Comparison of ENCODE assay signal across 11 cellular contexts in genomic region chr9:110192531-110193326, GRCh38. TPM values are rescaled to one million over a fixed set of nuclear protein-coding genes. Genes with fewer than 3 reads are reported as not detected.
A peak's percentile ranks its signal among the peaks of the same experiment; 100 is the strongest.
DNase-seq lines count a peak whose midpoint lies in the region; ATAC-seq and TF ChIP-seq lines count a peak whose summit lies in the region.
"Had no signal": no experiment of that assay in that cellular context is flagged by ENCODE, and none has a peak within 500 bp of the region (broad histone marks: within the 10 kb centered on the region; RNA-seq: fewer than 3 reads in every experiment).

No MANE protein-coding gene starts in this region.

- no peaks in the 10 kb centered on the region for H4K20me1 ChIP-seq in GM23248 (ENCODE audit: insufficient read depth)

- DNase-seq in GM23248 = peak; percentile 91
- DNase-seq in ascending aorta (ENCODE audit: low spot score in 2 of 2) = peak in 1 of 2 donors; percentile 66
- DNase-seq in left lung = no peak
- DNase-seq in ACHN = no peak
- DNase-seq in RKO (ENCODE audit: low spot score) = no peak
- DNase-seq in G401 (ENCODE audit: low spot score) = no peak
- DNase-seq: activated naive CD4-positive, alpha-beta T cell treated with anti-CD3 and anti-CD28 coated beads, Interleukin-2, amount 50 U/mL, for 16 hours; NCI-H1417 treated with DMSO at 0.1 percent for 48 hours; T-helper 1 cell had no signal

- H3K27ac ChIP-seq in GM23248 = peak overlapping the region; percentile 83
- peak overlapping the region; percentile 60 to 66 for H3K27ac ChIP-seq in ascending aorta
- peak overlapping the region; percentile 46 to 72 for H3K27ac ChIP-seq in left lung
- H3K27ac ChIP-seq in subcutaneous abdominal adipose tissue (ENCODE audit: low read depth, low read length) = peak overlapping the region; percentile 6

- H3K9me2 ChIP-seq in GM23248 (ENCODE audit: insufficient read depth) = no peaks in the 10 kb centered on the region

- ATAC-seq in left lung (peak; percentile 26), GM18505 (IDR thresholded peaks at IDR 0.05; ENCODE audit: unreplicated experiment) (no peak)

- intact Hi-C loops in ascending aorta (cut with DNase I) = no loop called here
- intact Hi-C loops in left lung (cut with DNase I) = no loop called here

- no peaks in the 10 kb centered on the region for H3K79me2 ChIP-seq in GM23248 (ENCODE audit: insufficient read depth)

- in situ Hi-C loops in GM23248 (cut with MboI) (no loop called here), ACHN (cut with HindIII; ENCODE audit: low pct_ligation_motif_present, low pct_unique_long_range_greater_than_20kb, low sequenced_read_pairs) (no loop called here), G401 (cut with HindIII; ENCODE audit: low sequenced_read_pairs) (no loop called here)

- peak overlapping the region; percentile 59 for H3K9ac ChIP-seq in GM23248
- H3K9ac ChIP-seq in subcutaneous abdominal adipose tissue (ENCODE audit: low read length in 5 of 5) = peak overlapping the region in 2 of 5 donors; percentile 25 to 45

- no peak for TF ChIP-seq POLR2A in GM18505 (IDR thresholded peaks at IDR 0.05; ENCODE audit: borderline replicate concordance, extremely low read depth, insufficient read depth, insufficient read length)

- no peak overlapping the region for H2AFZ ChIP-seq in GM23248

- H3K4me3 ChIP-seq in GM23248 = peak overlapping the region; percentile 48
- H3K4me3 ChIP-seq in ascending aorta = peak overlapping the region in 1 of 2 donors; percentile 16
- H3K4me3 ChIP-seq in left lung = no peak overlapping the region
- no peak overlapping the region for H3K4me3 ChIP-seq in subcutaneous abdominal adipose tissue (ENCODE audit: low read depth in 1 of 5, low read length in 5 of 5)

- H3K27me3 ChIP-seq in GM23248 (replicated peaks; ENCODE audit: insufficient read depth) = no peaks in the 10 kb centered on the region
- no peaks in the 10 kb centered on the region for H3K27me3 ChIP-seq in ascending aorta
- no peaks in the 10 kb centered on the region for H3K27me3 ChIP-seq in left lung
- H3K27me3 ChIP-seq in subcutaneous abdominal adipose tissue (ENCODE audit: control insufficient read depth in 5 of 5, insufficient read depth in 4 of 5, low read length in 5 of 5) = no peaks in the 10 kb centered on the region

- peaks cover 26% of the 10 kb centered on the region for H3F3A ChIP-seq in GM23248 (ENCODE audit: insufficient read depth)

- WGBS in GM23248 (ENCODE audit: low coverage in 1 of 2, low lambda C conversion rate in 2 of 2, missing lambda C conversion rate in 2 of 2), 2 experiments = 3 to 5% methylated on average over 5 of the region's 5 CpGs

- peak overlapping the region; percentile 75 for H3K4me2 ChIP-seq in GM23248 (ENCODE audit: unreplicated experiment)

- H3K4me1 ChIP-seq in GM23248 (ENCODE audit: insufficient read depth) = peaks cover 38% of the 10 kb centered on the region
- peaks cover 3 to 12% of the 10 kb centered on the region in 2 donors for H3K4me1 ChIP-seq in ascending aorta
- H3K4me1 ChIP-seq in left lung = peaks cover 23 to 63% of the 10 kb centered on the region in 2 donors
- H3K4me1 ChIP-seq in subcutaneous abdominal adipose tissue (ENCODE audit: control insufficient read depth in 5 of 5, insufficient read depth in 5 of 5, low read length in 5 of 5) = peaks cover 1 to 21% (median 14%) of the 10 kb centered on the region in 5 donors

- no peaks in the 10 kb centered on the region for H3K9me3 ChIP-seq in GM23248 (ENCODE audit: low read depth)
- H3K9me3 ChIP-seq in ascending aorta = no peaks in the 10 kb centered on the region
- H3K9me3 ChIP-seq in left lung = no peaks in the 10 kb centered on the region
- no peaks in the 10 kb centered on the region for H3K9me3 ChIP-seq in subcutaneous abdominal adipose tissue (ENCODE audit: control insufficient read depth in 5 of 5, low read length in 5 of 5)

- no peaks in the 10 kb centered on the region for H3K36me3 ChIP-seq in GM23248 (ENCODE audit: low read depth)
- no peaks in the 10 kb centered on the region for H3K36me3 ChIP-seq in ascending aorta
- no peaks in the 10 kb centered on the region for H3K36me3 ChIP-seq in left lung
- H3K36me3 ChIP-seq in subcutaneous abdominal adipose tissue (ENCODE audit: control insufficient read depth in 5 of 5, insufficient read depth in 5 of 5, low read length in 5 of 5) = no peaks in the 10 kb centered on the region

- no peak for TF ChIP-seq CTCF in ascending aorta (IDR thresholded peaks at IDR 0.05)
- TF ChIP-seq CTCF in left lung (IDR thresholded peaks at IDR 0.05) = no peak

RNA-seq across cellular contexts. Expression of gene C9orf152, which starts 15.2 kb away (rescaled TPM):
- not detected in 2 replicates for total RNA-seq in GM23248 (2014; rRNA removed; shearing (Covaris generic))
- polyA plus RNA-seq in GM23248 (2016; fragmentation: Nextera tagmentation; extraction: Ambion mirVana) = 0.09 TPM in 1 of 2 replicates, not detected in the other
- not detected for total RNA-seq in ascending aorta
- total RNA-seq in left lung = 10 to 100 TPM; 12.5 to 19.5 TPM
- not detected in 2 replicates for total RNA-seq in G401 (2014; rRNA removed; shearing (Covaris generic))

Comparison
In these comparisons a context has a peak if more than half of its experiments do, and no peak if none do; other contexts are left out.
1. H3K27ac ChIP-seq: peak in every context shown above with its lines; median percentile 83 in GM23248; 63 in ascending aorta; 59 in left lung; 6 in subcutaneous abdominal adipose tissue.
2. RNA of gene C9orf152, which starts 15.2 kb away (total RNA-seq): 12.5 to 19.5 TPM in left lung; not detected in GM23248, not detected in ascending aorta (single experiment) and not detected in G401; every median in the first group is over 10 times any median in the second.